In genomic region chr4:99722006-99722405, GRCh38 we compare ENCODE assay signal across 2 cellular contexts.
TF ChIP-seq lines count a peak whose summit lies in the region.

No MANE protein-coding gene starts in this region.

TF ChIP-seq in Ishikawa, 13 proteins besides CTCF, POLR2A, EP300 and RAD21:
- no peak for TF ChIP-seq TEAD4 (IDR thresholded peaks at IDR 0.05)
- peak; percentile 90 for TF ChIP-seq CEBPB (IDR thresholded peaks at IDR 0.05)
- TF ChIP-seq CREB1 (IDR thresholded peaks at IDR 0.05; ENCODE audit: low read depth), result no peak

TF ChIP-seq in H1, 55 proteins besides CTCF, POLR2A, EP300 and RAD21 (continued from another document):
- TF ChIP-seq EZH2 (IDR thresholded peaks at IDR 0.05; ENCODE audit: low read depth, low read length, severe bottlenecking) (no peak), EGR1 (IDR thresholded peaks at IDR 0.05; ENCODE audit: borderline replicate concordance, low read depth, low read length) (no peak), CEBPB (IDR thresholded peaks at IDR 0.05; ENCODE audit: low read depth, low read length) (peak; percentile 70; the same call in 1 of the 2 replicates)
